Comparison of ENCODE assay signal across 10 cellular contexts in the genomic region with DNA sequence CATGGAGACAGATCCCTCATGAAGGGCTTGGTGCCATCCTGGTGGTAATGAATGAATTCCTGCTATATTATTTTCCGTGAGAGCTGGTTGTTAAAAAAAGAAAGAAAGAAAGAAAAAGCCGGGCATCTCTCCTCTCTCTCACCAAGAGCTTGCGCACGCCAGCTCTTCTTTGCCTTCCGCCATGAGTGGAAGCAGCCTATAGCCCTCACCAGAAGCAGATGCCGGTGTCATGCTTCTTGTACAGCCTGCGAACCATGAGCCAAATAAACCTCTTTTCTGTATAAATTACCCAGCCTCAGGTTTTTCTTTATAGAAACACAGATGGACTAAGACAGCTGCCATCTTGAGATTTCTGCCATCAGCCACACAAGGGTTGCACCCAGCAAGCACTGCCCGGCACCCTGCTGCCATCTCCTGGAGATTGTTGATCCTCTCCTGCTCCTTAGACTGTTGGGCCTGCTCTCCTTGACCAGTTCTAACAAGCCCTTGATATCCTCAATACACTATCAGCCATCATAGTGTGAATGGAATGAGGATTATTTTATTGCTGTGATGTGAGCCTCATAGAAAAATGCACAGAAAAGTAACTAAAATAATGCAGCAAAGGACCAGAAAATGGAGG. TPM values are rescaled to one million over a fixed set of nuclear protein-coding genes. Genes with fewer than 3 reads are reported as not detected.
A peak's percentile ranks its signal among the peaks of the same experiment; 100 is the strongest.
DNase-seq lines count a peak whose midpoint lies in the region; ATAC-seq and TF ChIP-seq lines count a peak whose summit lies in the region.
"Had no signal": no experiment of that assay in that cellular context is flagged by ENCODE, and none has a peak within 500 bp of the region (broad histone marks: within the 10 kb centered on the region; RNA-seq: fewer than 3 reads in every experiment).

No MANE protein-coding gene starts in this region.

- POLR2A ChIA-PET in Panc1 (lab: Charles Lee) = no interaction called here

- TF ChIP-seq CTCF in GM13976 (IDR thresholded peaks at IDR 0.05; ENCODE audit: borderline replicate concordance, control extremely low read depth, extremely low read depth, insufficient read depth, missing control alignments) = peak; percentile 27
- peak; percentile 57 for TF ChIP-seq CTCF in Panc1 (IDR thresholded peaks at IDR 0.05)
- TF ChIP-seq CTCF in omental fat pad (IDR thresholded peaks at IDR 0.05) = no peak

- no peak overlapping the region for H3K27ac ChIP-seq in Panc1 (ENCODE audit: low read length)

- intact Hi-C loops in Panc1 (cut with micrococcal nuclease; ENCODE audit: unreplicated experiment) = no loop called here

- no peaks in the 10 kb centered on the region for H3K36me3 ChIP-seq in Panc1 (ENCODE audit: control insufficient read depth, insufficient read depth, low read length)

- no peak overlapping the region for H3K4me3 ChIP-seq in Panc1 (ENCODE audit: low read depth in 2 of 2, low read length in 2 of 2)

- no peaks in the 10 kb centered on the region for H3K9me3 ChIP-seq in Panc1 (ENCODE audit: control insufficient read depth, insufficient read depth, low read depth, low read length)

- peaks cover 2% of the 10 kb centered on the region; the same call in 1 of the 2 replicates for H3K27me3 ChIP-seq in Panc1 (ENCODE audit: control insufficient read depth, insufficient read depth, low read length)

- in situ Hi-C loops in GM13976 (cut with MboI; ENCODE audit: low sequenced_read_pairs, unreplicated experiment) = no loop called here
- in situ Hi-C loops in Panc1 (cut with HindIII; ENCODE audit: low pct_unique_long_range_greater_than_20kb, low sequenced_read_pairs) = no loop called here

- ATAC-seq in Panc1 (peak; percentile 84), omental fat pad (ENCODE audit: low FRiP score) (no peak), GM19324 (IDR thresholded peaks at IDR 0.05; ENCODE audit: low FRiP score, unreplicated experiment) (no peak)
- ATAC-seq: right cardiac atrium had no signal

- H3K4me1 ChIP-seq in Panc1 (ENCODE audit: control insufficient read depth, insufficient read depth, low read length) = no peaks in the 10 kb centered on the region

- CTCF ChIA-PET in Panc1 (lab: Charles Lee) = interaction anchor here (0.5 to 0.6 kb wide), 3 partner anchors 20 to 895 kb away, joined by 4 to 6 read pairs (median 5); no protein-coding TSS in a partner anchor

- BruUV-seq in Panc1 (replicated peaks; lab: Mats Ljungman, UMichigan) = no TSS peak

- DNase-seq in AML-193 (lab: John Stamatoyannopoulos, UW) = peak; percentile 5 to 42
- DNase-seq in GM13976 (ENCODE audit: low spot score) = peak; percentile 48
- DNase-seq in Panc1 (ENCODE audit: low read depth, low spot score) = no peak
- DNase-seq in glomerular visceral epithelial cell (ENCODE audit: extremely low spot score) = peak; percentile 40
- no peak for DNase-seq in omental fat pad (ENCODE audit: low spot score)
- DNase-seq in amygdala (lab: John Stamatoyannopoulos, UW) = no peak
- DNase-seq in SKM-1 (lab: John Stamatoyannopoulos, UW; ENCODE audit: unreplicated experiment) = no peak
- DNase-seq: NCI-H1417, right cardiac atrium had no signal

RNA-seq across cellular contexts. Expression of a gene that starts 3.5 kb away (rescaled TPM):
- total RNA-seq in Panc1 (2021; ENCODE audit: unreplicated experiment) (0.85 TPM), omental fat pad (not detected)
- polyA plus RNA-seq in Panc1 (2012; ENCODE audit: insufficient read length) = not detected

RNA-seq across cellular contexts. Expression of a gene that starts 30.8 kb away (rescaled TPM):
- total RNA-seq in Panc1 (2021; ENCODE audit: unreplicated experiment) (not detected), omental fat pad (not detected)
- not detected for polyA plus RNA-seq in Panc1 (2012; ENCODE audit: insufficient read length)
- total RNA-seq: right cardiac atrium had no signal

RNA-seq across cellular contexts. Expression of a gene that starts 38.8 kb away (rescaled TPM):
- total RNA-seq in Panc1 (2021; ENCODE audit: unreplicated experiment) = 87.9 TPM
- polyA plus RNA-seq in Panc1 (2012; ENCODE audit: insufficient read length) = 81.7 TPM
- total RNA-seq in omental fat pad = 10 to 100 TPM; 43.7 to 69.9 (median 47.8) TPM

RNA-seq across cellular contexts. Expression of a gene that starts 42.2 kb away (rescaled TPM):
- total RNA-seq in Panc1 (2021; ENCODE audit: unreplicated experiment) = 14.5 TPM
- 8.3 TPM for polyA plus RNA-seq in Panc1 (2012; ENCODE audit: insufficient read length)
- total RNA-seq in omental fat pad = 10 to 100 TPM; 10.0 to 18.9 (median 16.1) TPM

RNA-seq across cellular contexts. Expression of a gene that starts 56.5 kb away (rescaled TPM):
- total RNA-seq in Panc1 (2021; ENCODE audit: unreplicated experiment) (not detected), omental fat pad (not detected)
- not detected for polyA plus RNA-seq in Panc1 (2012; ENCODE audit: insufficient read length)
- polyA plus RNA-seq: right cardiac atrium had no signal

Comparison
In these comparisons a context has a peak if more than half of its experiments do, and no peak if none do; other contexts are left out.
1. DNase-seq: peak in AML-193 (2 of 2), GM13976 (single experiment) and glomerular visceral epithelial cell (single experiment); none in Panc1 (single experiment), omental fat pad (single experiment), amygdala (0 of 56) and SKM-1 (single experiment).
2. CTCF ChIP-seq: peak in GM13976 (single experiment) and Panc1 (single experiment); none in omental fat pad (0 of 3).